In the genomic region with DNA sequence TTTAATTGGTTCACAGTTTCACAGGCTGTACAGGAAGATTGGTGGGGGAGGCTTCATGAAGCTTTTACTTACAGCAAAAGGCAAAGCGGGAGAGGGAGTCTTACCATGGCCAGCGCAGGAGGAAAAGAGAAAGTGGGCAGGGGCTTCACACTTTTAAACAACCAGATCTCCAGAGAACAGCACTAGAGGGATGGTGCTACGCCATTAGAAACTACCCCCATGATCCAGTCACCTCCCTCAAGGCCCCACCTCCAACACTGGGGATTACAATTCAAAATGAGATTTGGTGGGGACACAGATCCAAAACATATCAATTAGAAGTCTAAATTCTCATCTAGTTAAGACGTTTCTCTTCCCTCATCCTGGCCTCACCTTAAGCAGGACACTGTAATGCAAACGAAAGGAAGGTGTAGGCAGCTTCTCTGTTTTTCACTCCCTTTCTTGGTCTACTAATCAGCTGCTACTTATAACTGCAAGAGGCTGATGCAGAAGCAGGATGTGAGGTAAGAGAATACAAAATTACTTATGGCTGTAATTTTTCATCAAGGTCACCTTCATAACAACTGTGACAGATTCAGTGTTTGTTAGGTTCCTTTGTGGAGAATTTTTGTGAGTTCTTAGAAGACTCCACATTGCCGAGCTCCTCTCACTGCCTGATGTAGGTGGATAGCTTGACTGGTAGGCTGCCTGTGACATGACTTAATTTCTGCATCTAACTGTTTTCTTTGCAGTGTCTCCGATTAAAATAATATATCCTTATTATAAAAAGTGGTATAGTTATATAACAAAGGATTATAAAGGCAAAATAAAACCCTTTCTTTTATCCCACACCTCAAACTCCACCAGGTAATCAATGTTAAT, we compare ENCODE assay signal across 26 cellular contexts.
"Had no signal": no experiment of that assay in that cellular context is flagged by ENCODE, and none has a peak within 500 bp of the region (broad histone marks: within the 10 kb centered on the region; RNA-seq: fewer than 3 reads in every experiment).

No MANE protein-coding gene starts in this region.

- FAIRE-seq: small intestine, urothelium cell line had no signal

- H3K4me3 ChIP-seq: colonic mucosa, esophagus squamous epithelium, lung, pancreas, right lobe of liver, thoracic aorta, tibial nerve, upper lobe of left lung had no signal

- DNase-seq: colonic mucosa; effector CD8-positive, alpha-beta T cell; endodermal cell; erythroblast; esophagus squamous epithelium; foreskin melanocyte; kidney; midbrain; naive thymus-derived CD4-positive, alpha-beta T cell; occipital lobe; pancreas; right lobe of liver; small intestine; stimulated activated CD4-positive, alpha-beta T cell treated with anti-CD3 and anti-CD28 coated beads, Interleukin-15, amount 100 ng/mL, for 24 hours; stimulated activated CD4-positive, alpha-beta T cell treated with anti-CD3 and anti-CD28 coated beads, Interleukin-2, amount 100 ng/mL, for 48 hours; stimulated activated naive B cell treated with anti-CD40 and anti-IgM and Interleukin-4, amounts not matched to agents 10 μg/mL and 1 μg/mL and 100 μg/mL, for 72 hours; upper lobe of left lung had no signal

- H3K4me3 Mint-ChIP-seq: dendritic cell treated with granulocyte-macrophage colony-stimulating factor and Interleukin-4, amounts not matched to agents 40 ng/mL and 50 ng/mL, for 4 days; endodermal cell; memory B cell; naive thymus-derived CD4-positive, alpha-beta T cell; nephron; stimulated activated naive B cell treated with anti-CD40 and anti-IgM and Interleukin-4, amounts not matched to agents 10 μg/mL and 1 μg/mL and 100 μg/mL, for 72 hours; stimulated activated naive CD8-positive, alpha-beta T cell treated with anti-CD3 and anti-CD28 coated beads, Interleukin-15, Interleukin-2, amounts not matched to agents 100 ng/mL and 50 ng/mL, for 24 hours had no signal

- H3K27me3 ChIP-seq: colonic mucosa, esophagus squamous epithelium, pancreas, right lobe of liver, tibial nerve, upper lobe of left lung had no signal

- H3K4me1 ChIP-seq: colonic mucosa, esophagus squamous epithelium, pancreas, right lobe of liver, tibial nerve, upper lobe of left lung had no signal

- H3K27me3 Mint-ChIP-seq: dendritic cell treated with granulocyte-macrophage colony-stimulating factor and Interleukin-4, amounts not matched to agents 40 ng/mL and 50 ng/mL, for 4 days; memory B cell; stimulated activated naive B cell treated with anti-CD40 and anti-IgM and Interleukin-4, amounts not matched to agents 10 μg/mL and 1 μg/mL and 100 μg/mL, for 72 hours; stimulated activated naive CD8-positive, alpha-beta T cell treated with anti-CD3 and anti-CD28 coated beads, Interleukin-15, Interleukin-2, amounts not matched to agents 100 ng/mL and 50 ng/mL, for 24 hours had no signal

- H3K36me3 ChIP-seq: colonic mucosa, esophagus squamous epithelium, pancreas, right lobe of liver, thoracic aorta, tibial nerve, upper lobe of left lung had no signal

- H3K36me3 Mint-ChIP-seq: memory B cell; naive thymus-derived CD4-positive, alpha-beta T cell; stimulated activated naive B cell treated with anti-CD40 and anti-IgM and Interleukin-4, amounts not matched to agents 10 μg/mL and 1 μg/mL and 100 μg/mL, for 72 hours had no signal

- ATAC-seq: left lobe of liver; naive thymus-derived CD4-positive, alpha-beta T cell; pancreas; right lobe of liver; stimulated activated naive B cell treated with anti-CD40 and anti-IgM and Interleukin-4, amounts not matched to agents 10 μg/mL and 1 μg/mL and 100 μg/mL, for 72 hours had no signal

- H3K9me3 ChIP-seq: colonic mucosa, esophagus squamous epithelium, pancreas, right lobe of liver, thoracic aorta, tibial nerve, upper lobe of left lung had no signal

- H3K4me1 Mint-ChIP-seq: memory B cell; naive thymus-derived CD4-positive, alpha-beta T cell; stimulated activated naive B cell treated with anti-CD40 and anti-IgM and Interleukin-4, amounts not matched to agents 10 μg/mL and 1 μg/mL and 100 μg/mL, for 72 hours had no signal

- H3K27ac Mint-ChIP-seq: dendritic cell treated with granulocyte-macrophage colony-stimulating factor and Interleukin-4, amounts not matched to agents 40 ng/mL and 50 ng/mL, for 4 days; endodermal cell; memory B cell; naive thymus-derived CD4-positive, alpha-beta T cell; stimulated activated naive B cell treated with anti-CD40 and anti-IgM and Interleukin-4, amounts not matched to agents 10 μg/mL and 1 μg/mL and 100 μg/mL, for 72 hours; stimulated activated naive CD8-positive, alpha-beta T cell treated with anti-CD3 and anti-CD28 coated beads, Interleukin-15, Interleukin-2, amounts not matched to agents 100 ng/mL and 50 ng/mL, for 24 hours had no signal

- H3K9me3 Mint-ChIP-seq: endodermal cell; naive thymus-derived CD4-positive, alpha-beta T cell; nephron; stimulated activated naive B cell treated with anti-CD40 and anti-IgM and Interleukin-4, amounts not matched to agents 10 μg/mL and 1 μg/mL and 100 μg/mL, for 72 hours; stimulated activated naive CD8-positive, alpha-beta T cell treated with anti-CD3 and anti-CD28 coated beads, Interleukin-15, Interleukin-2, amounts not matched to agents 100 ng/mL and 50 ng/mL, for 24 hours had no signal

- H3K27ac ChIP-seq: colonic mucosa, esophagus squamous epithelium, pancreas, right lobe of liver, thoracic aorta, tibial nerve, upper lobe of left lung had no signal
